Comparison of ENCODE assay signal across 9 cellular contexts in the genomic region with DNA sequence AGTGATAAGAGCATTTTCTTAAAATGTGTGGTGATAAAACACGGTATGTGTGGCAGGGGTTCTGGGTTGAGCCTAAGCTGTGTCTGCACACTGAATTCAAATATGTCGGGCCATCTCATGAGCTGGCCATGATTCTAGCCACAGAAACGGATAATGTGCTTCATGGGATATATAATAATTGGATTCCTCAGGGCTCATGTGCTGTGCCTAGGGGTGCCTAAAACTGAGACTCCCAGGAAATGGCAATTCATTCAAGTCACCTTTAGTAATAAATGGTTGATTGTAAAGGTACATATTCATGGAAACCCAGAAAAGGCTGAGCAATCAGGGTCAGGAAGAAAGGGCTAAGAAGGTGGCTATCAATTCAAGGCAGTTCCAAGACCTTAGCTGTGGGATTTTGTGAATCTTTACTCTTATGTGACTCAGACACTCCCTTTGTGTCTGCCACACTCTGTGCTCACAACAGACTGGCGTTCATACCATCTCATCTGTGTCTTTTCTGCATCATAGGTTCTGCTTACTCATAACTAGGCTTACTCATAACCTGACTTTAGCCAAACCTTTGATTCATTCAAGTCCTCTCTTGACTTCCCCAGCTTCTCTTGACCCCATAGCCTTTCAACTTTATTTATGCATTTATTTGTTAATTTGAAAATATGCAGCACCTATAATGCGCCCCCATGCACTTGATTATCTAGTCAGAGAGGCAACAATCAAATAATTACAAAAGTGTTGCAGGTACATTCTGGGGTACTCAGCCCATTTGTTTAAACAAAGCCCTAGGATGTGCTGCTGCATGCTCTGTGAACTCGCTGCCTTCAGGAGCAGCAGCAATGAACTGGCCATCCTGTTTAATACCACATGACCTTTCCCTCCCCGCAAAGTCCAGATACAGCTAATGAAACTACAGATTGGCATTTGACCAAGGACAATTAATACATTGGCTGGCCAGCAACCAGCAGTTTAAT. TPM values are rescaled to one million over a fixed set of nuclear protein-coding genes. Genes with fewer than 3 reads are reported as not detected.
DNase-seq lines count a peak whose midpoint lies in the region; ATAC-seq and TF ChIP-seq lines count a peak whose summit lies in the region.
"Had no signal": no experiment of that assay in that cellular context is flagged by ENCODE, and none has a peak within 500 bp of the region (broad histone marks: within the 10 kb centered on the region; RNA-seq: fewer than 3 reads in every experiment).

No MANE protein-coding gene starts in this region.

- DNase-seq in stimulated activated CD4-positive, alpha-beta T cell treated with anti-CD3 and anti-CD28 coated beads, Interleukin-15, amount 100 ng/mL, for 24 hours: peak; percentile 39
- no peak for DNase-seq in stimulated activated CD4-positive, alpha-beta T cell treated with anti-CD3 and anti-CD28 coated beads, Interleukin-2, amount 100 ng/mL, for 48 hours
- DNase-seq in SW480 (ENCODE audit: low spot score): peak; percentile 56
- peak; percentile 71 for DNase-seq in mesenchymal stem cell
- DNase-seq in NCI-H1048 (lab: John Stamatoyannopoulos, UW): no peak
- no peak for DNase-seq in Right ventricle myocardium inferior (ENCODE audit: missing footprints)
- DNase-seq in prostate gland (ENCODE audit: low spot score): no peak

- H3K4me3 ChIP-seq in mesenchymal stem cell (ENCODE audit: insufficient read depth in 1 of 2, low read depth in 1 of 2, low read length in 2 of 2) (no peak overlapping the region), prostate gland (no peak overlapping the region)
- H3K4me3 ChIP-seq: cardiac muscle cell had no signal

- H3K4me2 ChIP-seq in mesenchymal stem cell (ENCODE audit: low read length, poor library complexity, severe bottlenecking): peak overlapping the region; percentile 28

- H2AK5ac ChIP-seq in mesenchymal stem cell (ENCODE audit: low read length, severe bottlenecking): peak overlapping the region; percentile 56

- no peaks in the 10 kb centered on the region for H3K36me3 ChIP-seq in mesenchymal stem cell (ENCODE audit: control insufficient read depth in 1 of 2, insufficient read depth in 2 of 2, low read depth in 1 of 2, low read length in 2 of 2)
- no peaks in the 10 kb centered on the region for H3K36me3 ChIP-seq in prostate gland
- H3K36me3 ChIP-seq: cardiac muscle cell had no signal

- intact Hi-C loops in Right ventricle myocardium inferior (cut with DNase I): no loop called here
- intact Hi-C loops in prostate gland (cut with DNase I): no loop called here

- ATAC-seq in HG02938 (IDR thresholded peaks at IDR 0.05; ENCODE audit: unreplicated experiment) (peak; percentile 94), Right ventricle myocardium inferior (no peak)

- H2BK120ac ChIP-seq in mesenchymal stem cell (ENCODE audit: low read depth, low read length): no peak overlapping the region

- no peak for TF ChIP-seq CTCF in prostate gland (IDR thresholded peaks at IDR 0.05)

- no peak overlapping the region for H4K91ac ChIP-seq in mesenchymal stem cell (ENCODE audit: low read length)

- H3K27me3 ChIP-seq in mesenchymal stem cell (ENCODE audit: control insufficient read depth in 1 of 2, insufficient read depth in 1 of 2, low read length in 2 of 2): no peaks in the 10 kb centered on the region
- no peaks in the 10 kb centered on the region for H3K27me3 ChIP-seq in prostate gland (replicated peaks; ENCODE audit: insufficient read depth)
- H3K27me3 ChIP-seq: cardiac muscle cell had no signal

- H3K9me3 ChIP-seq in mesenchymal stem cell (ENCODE audit: control insufficient read depth, low read length): no peaks in the 10 kb centered on the region
- H3K9me3 ChIP-seq in prostate gland: no peaks in the 10 kb centered on the region

- no peak overlapping the region for H4K8ac ChIP-seq in mesenchymal stem cell (ENCODE audit: low read length)

- peak overlapping the region; percentile 56 for H3K9ac ChIP-seq in mesenchymal stem cell (ENCODE audit: low read length)

- H3K18ac ChIP-seq in mesenchymal stem cell (ENCODE audit: low read depth in 1 of 2, low read length in 2 of 2): no peak overlapping the region

- WGBS in mesenchymal stem cell: 63% methylated on average over 7 of the region's 7 CpGs
- WGBS in prostate gland: 77% methylated on average over 7 of the region's 7 CpGs

- H3K27ac ChIP-seq in mesenchymal stem cell (ENCODE audit: low read length, poor library complexity, severe bottlenecking): peak overlapping the region; percentile 71
- H3K27ac ChIP-seq in prostate gland: no peak overlapping the region
- H3K27ac ChIP-seq: cardiac muscle cell had no signal

- H3K14ac ChIP-seq in mesenchymal stem cell (ENCODE audit: low read length in 2 of 2): no peak overlapping the region

- H3K4ac ChIP-seq in mesenchymal stem cell (ENCODE audit: low read depth in 1 of 2, low read length in 2 of 2): no peak overlapping the region

- peaks cover 4% of the 10 kb centered on the region for H3K4me1 ChIP-seq in mesenchymal stem cell (ENCODE audit: control insufficient read depth, insufficient read depth, low read depth, low read length)
- no peaks in the 10 kb centered on the region for H3K4me1 ChIP-seq in prostate gland (replicated peaks)

- H2BK15ac ChIP-seq in mesenchymal stem cell (ENCODE audit: low read depth, poor library complexity, severe bottlenecking): no peak overlapping the region

- no peak for TF ChIP-seq POLR2A in prostate gland (IDR thresholded peaks at IDR 0.05)

- H2BK5ac ChIP-seq in mesenchymal stem cell (ENCODE audit: low read depth, low read length, poor library complexity, severe bottlenecking): no peak overlapping the region

- H2AFZ ChIP-seq in mesenchymal stem cell (ENCODE audit: low read depth, low read length): no peak overlapping the region

- no peaks in the 10 kb centered on the region for H3K79me1 ChIP-seq in mesenchymal stem cell (replicated peaks; ENCODE audit: low read length, poor library complexity, severe bottlenecking)

- H2BK12ac ChIP-seq in mesenchymal stem cell (ENCODE audit: low read length in 2 of 2): no peak overlapping the region

- no peak overlapping the region for H3K23ac ChIP-seq in mesenchymal stem cell (ENCODE audit: low read length in 2 of 2)

RNA-seq across cellular contexts. Expression of gene MED13, which starts 28.4 kb away (rescaled TPM):
- polyA plus RNA-seq in mesenchymal stem cell (2013, experiment 1 of 2): 16.5 TPM
- 16.0 TPM for polyA plus RNA-seq in mesenchymal stem cell (2013, experiment 2 of 2)
- 28.3 TPM for total RNA-seq in Right ventricle myocardium inferior
- 10 to 100 TPM; 45.4 to 72.1 TPM for total RNA-seq in prostate gland

Comparison
In these comparisons a context has a peak if more than half of its experiments do, and no peak if none do; other contexts are left out.
1. DNase-seq: peak in stimulated activated CD4-positive, alpha-beta T cell treated with anti-CD3 and anti-CD28 coated beads, Interleukin-15, amount 100 ng/mL, for 24 hours (single experiment), SW480 (single experiment) and mesenchymal stem cell (single experiment); none in stimulated activated CD4-positive, alpha-beta T cell treated with anti-CD3 and anti-CD28 coated beads, Interleukin-2, amount 100 ng/mL, for 48 hours (0 of 2), NCI-H1048 (single experiment), Right ventricle myocardium inferior (single experiment) and prostate gland (single experiment).